Comparison of ENCODE assay signal across 1 cellular context in the genomic region with DNA sequence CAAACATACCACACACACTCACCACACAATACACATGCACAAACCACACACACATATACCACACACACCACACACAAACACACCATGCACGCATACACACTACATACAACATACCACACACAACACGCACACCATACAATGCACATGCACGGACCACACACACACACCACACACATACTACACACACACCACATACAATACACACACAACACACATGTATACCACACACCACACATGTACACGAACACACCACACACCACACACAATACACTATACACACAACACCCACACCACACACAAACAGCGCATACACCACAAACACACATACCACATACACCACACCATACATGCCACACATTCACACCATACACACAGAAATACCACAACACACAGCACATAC.
TF ChIP-seq lines count a peak whose summit lies in the region.

No MANE protein-coding gene starts in this region.

TF ChIP-seq in HepG2, 621 proteins besides CTCF, POLR2A, EP300 and RAD21 (continued from another document):
- 0 out of 2 replicates have a peak, but pooled peaks have one; percentile 26 for TF ChIP-seq ARNT (IDR thresholded peaks at IDR 0.05)
- TF ChIP-seq IKZF1 (IDR thresholded peaks at IDR 0.05), result peak; percentile 52; the same call in 1 of the 2 replicates
- no peak for TF ChIP-seq ZNF138 (CRISPR knock-in tag; IDR thresholded peaks at IDR 0.05; ENCODE audit: low read depth)
